Comparison of ENCODE assay signal across 8 cellular contexts in genomic region chr5:150489358-150490295, GRCh38. TPM values are rescaled to one million over a fixed set of nuclear protein-coding genes. Genes with fewer than 3 reads are reported as not detected.
DNase-seq lines count a peak whose midpoint lies in the region; ATAC-seq, FAIRE-seq and TF ChIP-seq lines count a peak whose summit lies in the region.

No MANE protein-coding gene starts in this region.

- no peak overlapping the region for H3K4me3 Mint-ChIP-seq in activated CD4-positive, alpha-beta T cell treated with anti-CD3 and anti-CD28 coated beads, Interleukin-2, amount 10 ng/mL, durations not matched to agents 7 days and 5 days

- peaks cover 8% of the 10 kb centered on the region for H3F3A ChIP-seq in MM.1S (ENCODE audit: insufficient read depth, low read length)

- H3K9me1 ChIP-seq in endothelial cell of umbilical vein (replicated peaks; ENCODE audit: control insufficient read depth, extremely low read depth, insufficient read depth, low read length): no peaks in the 10 kb centered on the region

- peaks cover 15% of the 10 kb centered on the region for H3K27me3 Mint-ChIP-seq in activated CD4-positive, alpha-beta T cell treated with anti-CD3 and anti-CD28 coated beads, Interleukin-2, amount 10 ng/mL, durations not matched to agents 7 days and 5 days

- H3K9me3 ChIP-seq in MM.1S (replicated peaks; ENCODE audit: insufficient read depth, low read length): no peaks in the 10 kb centered on the region
- no peaks in the 10 kb centered on the region for H3K9me3 ChIP-seq in endothelial cell of umbilical vein (replicated peaks; ENCODE audit: control insufficient read depth, insufficient read depth, low read length)

- H3K36me3 Mint-ChIP-seq in activated CD4-positive, alpha-beta T cell treated with anti-CD3 and anti-CD28 coated beads, Interleukin-2, amount 10 ng/mL, durations not matched to agents 7 days and 5 days (ENCODE audit: low read depth): no peaks in the 10 kb centered on the region

- H3K4me3 ChIP-seq in GM12865 (ENCODE audit: low read depth, low read length): no peak overlapping the region
- no peak overlapping the region for H3K4me3 ChIP-seq in MM.1S (ENCODE audit: low read length)
- H3K4me3 ChIP-seq in endothelial cell of umbilical vein (replicated peaks in 1 of 3; ENCODE audit: insufficient read depth in 1 of 3, low read depth in 1 of 3, low read length in 3 of 3): no peak overlapping the region

- dilution Hi-C loops in endothelial cell of umbilical vein (cut with MboI; ENCODE audit: extremely low pct_ligation_motif_present, low sequenced_read_pairs): no loop called here

- no peak overlapping the region for H3K9ac ChIP-seq in MM.1S (ENCODE audit: low read length)
- H3K9ac ChIP-seq in endothelial cell of umbilical vein (replicated peaks; ENCODE audit: extremely low read depth, insufficient read depth, low read length): no peak overlapping the region

- peak; percentile 87 for DNase-seq in GM12865 (ENCODE audit: low read depth)
- peak; percentile 18 for DNase-seq in MM.1S
- no peak for DNase-seq in endothelial cell of umbilical vein (ENCODE audit: low read depth, low spot score)
- peak; percentile 25 for DNase-seq in renal cortical epithelial cell (ENCODE audit: low read depth)
- no peak for DNase-seq in activated CD4-positive, alpha-beta T cell treated with anti-CD3 and anti-CD28 coated beads, Interleukin-2, amount 10 ng/mL, durations not matched to agents 7 days and 5 days
- no peak for DNase-seq in HEK293T (ENCODE audit: extremely low spot score)
- no peak for DNase-seq in NCI-H1105 treated with DMSO at 0.1 percent for 48 hours (lab: John Stamatoyannopoulos, UW)

- peak; percentile 82 for ATAC-seq in GM21825 (IDR thresholded peaks at IDR 0.05; ENCODE audit: unreplicated experiment)

- H3K27ac ChIP-seq in MM.1S (ENCODE audit: low read length) (peak overlapping the region; percentile 42; the same call in 1 of the 2 replicates), endothelial cell of umbilical vein (ENCODE audit: insufficient read depth, low read depth, low read length) (no peak overlapping the region)

- H3K27me3 ChIP-seq in MM.1S (replicated peaks; ENCODE audit: insufficient read depth, low read length): no peaks in the 10 kb centered on the region
- H3K27me3 ChIP-seq in endothelial cell of umbilical vein (ENCODE audit: control insufficient read depth in 2 of 2, insufficient read depth in 2 of 2, low read length in 2 of 2): no peaks in the 10 kb centered on the region

- H3K36me3 ChIP-seq in MM.1S (replicated peaks; ENCODE audit: insufficient read depth, low read length): no peaks in the 10 kb centered on the region
- H3K36me3 ChIP-seq in endothelial cell of umbilical vein (ENCODE audit: control insufficient read depth in 2 of 2, extremely low read depth in 1 of 2, insufficient read depth in 2 of 2, low read length in 2 of 2): peaks cover 0 to 3% of the 10 kb centered on the region in 2 experiments

- BruUV-seq in endothelial cell of umbilical vein (replicated peaks; lab: Mats Ljungman, UMichigan): no TSS peak

- no peak overlapping the region for H3K27ac Mint-ChIP-seq in activated CD4-positive, alpha-beta T cell treated with anti-CD3 and anti-CD28 coated beads, Interleukin-2, amount 10 ng/mL, durations not matched to agents 7 days and 5 days

- H2AFZ ChIP-seq in MM.1S (ENCODE audit: low read length) (no peak overlapping the region), endothelial cell of umbilical vein (ENCODE audit: low read depth, low read length) (no peak overlapping the region)

- TF ChIP-seq CTCF in GM12865 (IDR thresholded peaks at IDR 0.05; ENCODE audit: insufficient read depth, low read depth, low read length, missing control alignments) (no peak), MM.1S (IDR thresholded peaks at IDR 0.05; ENCODE audit: low read length) (no peak), endothelial cell of umbilical vein (IDR thresholded peaks at IDR 0.05; ENCODE audit: extremely low read depth in 1 of 2, insufficient read depth in 1 of 2, low read depth in 1 of 2, low read length in 2 of 2) (no peak)

- H3K9me3 Mint-ChIP-seq in activated CD4-positive, alpha-beta T cell treated with anti-CD3 and anti-CD28 coated beads, Interleukin-2, amount 10 ng/mL, durations not matched to agents 7 days and 5 days: no peaks in the 10 kb centered on the region

- no peaks in the 10 kb centered on the region for H4K20me1 ChIP-seq in MM.1S (ENCODE audit: insufficient read depth, low read length)
- H4K20me1 ChIP-seq in endothelial cell of umbilical vein (replicated peaks; ENCODE audit: control insufficient read depth, extremely low read depth, insufficient read depth, low read length): no peaks in the 10 kb centered on the region

- POLR2A ChIA-PET in endothelial cell of umbilical vein (lab: Charles Lee) (no interaction called here), HEK293T (lab: Yijun Ruan, JAX) (no interaction called here)
- POLR2A ChIA-PET in activated CD4-positive, alpha-beta T cell treated with anti-CD3 and anti-CD28 coated beads, Interleukin-2, amount 10 ng/mL, durations not matched to agents 7 days and 5 days (lab: Charles Lee): no interaction called here

- H3K4me2 ChIP-seq in MM.1S (ENCODE audit: low read depth, low read length) (peak overlapping the region; percentile 14; the same call in 1 of the 2 replicates), endothelial cell of umbilical vein (ENCODE audit: insufficient read depth, low read length) (no peak overlapping the region)

- intact Hi-C loops in endothelial cell of umbilical vein (cut with micrococcal nuclease): no loop called here

- H3K4me1 Mint-ChIP-seq in activated CD4-positive, alpha-beta T cell treated with anti-CD3 and anti-CD28 coated beads, Interleukin-2, amount 10 ng/mL, durations not matched to agents 7 days and 5 days: peaks cover 9% of the 10 kb centered on the region

- peaks cover 34% of the 10 kb centered on the region for H3K4me1 ChIP-seq in MM.1S (ENCODE audit: low read length)
- peaks cover 45% of the 10 kb centered on the region for H3K4me1 ChIP-seq in endothelial cell of umbilical vein (ENCODE audit: control insufficient read depth, extremely low read depth, insufficient read depth, low read length)

- peak; percentile 46 for FAIRE-seq in endothelial cell of umbilical vein (lab: Jason Lieb, UNC)

- CTCF ChIA-PET in endothelial cell of umbilical vein (lab: Charles Lee) (interaction anchor here (0.9 to 5.8 kb wide), 6 partner anchors 8 to 39 kb away, joined by 3 to 32 read pairs (median 6); no protein-coding TSS in a partner anchor), HEK293T (lab: Yijun Ruan, JAX) (no interaction called here)
- CTCF ChIA-PET in activated CD4-positive, alpha-beta T cell treated with anti-CD3 and anti-CD28 coated beads, Interleukin-2, amount 10 ng/mL, durations not matched to agents 7 days and 5 days (lab: Charles Lee): interaction anchor here (1.0 kb wide), 1 partner anchor 16 kb away, joined by 3 read pairs; no protein-coding TSS in a partner anchor

- H3K9me2 ChIP-seq in MM.1S (replicated peaks; ENCODE audit: insufficient read depth, low read length): no peaks in the 10 kb centered on the region

- H3K79me2 ChIP-seq in MM.1S (ENCODE audit: low read length) (peaks cover 56% of the 10 kb centered on the region), endothelial cell of umbilical vein (ENCODE audit: control insufficient read depth, insufficient read depth, low read length) (peaks cover 62% of the 10 kb centered on the region)

- no peak for TF ChIP-seq POLR2A in endothelial cell of umbilical vein (IDR thresholded peaks at IDR 0.05; ENCODE audit: low read depth, low read length)

TF ChIP-seq in endothelial cell of umbilical vein, 7 proteins besides CTCF, POLR2A, EP300 and RAD21 (continues in another document):
- TF ChIP-seq GATA2 (IDR thresholded peaks at IDR 0.05; ENCODE audit: insufficient read depth, insufficient read length, low read depth, low read length) (no peak), MYC (IDR thresholded peaks at IDR 0.05; ENCODE audit: low read depth, low read length) (no peak), JUN (IDR thresholded peaks at IDR 0.05; ENCODE audit: borderline replicate concordance, insufficient read depth, insufficient read length, low read depth) (no peak)

TF ChIP-seq in HEK293T, 16 proteins besides CTCF, POLR2A, EP300 and RAD21 (continues in another document):
- TF ChIP-seq CTBP1 (IDR thresholded peaks at IDR 0.05; ENCODE audit: borderline replicate concordance) (no peak), NFRKB (IDR thresholded peaks at IDR 0.05) (no peak), L3MBTL2 (conservative IDR thresholded peaks at IDR 0.05) (no peak), FOXM1 (IDR thresholded peaks at IDR 0.05; ENCODE audit: borderline replicate concordance) (no peak), ZNF384 (IDR thresholded peaks at IDR 0.05) (no peak), LEF1 (IDR thresholded peaks at IDR 0.05; ENCODE audit: borderline replicate concordance) (no peak), ARNT (IDR thresholded peaks at IDR 0.05) (no peak), SUZ12 (IDR thresholded peaks at IDR 0.05) (no peak), FOXK2 (IDR thresholded peaks at IDR 0.05) (no peak), FOXA1 (IDR thresholded peaks at IDR 0.05) (no peak)

RNA-seq across cellular contexts. Expression of gene NDST1, which starts 18.3 kb away (rescaled TPM):
- 86.5 and 102 TPM in 2 replicates for total RNA-seq in endothelial cell of umbilical vein
- polyA plus RNA-seq in endothelial cell of umbilical vein: 38.6 and 42.6 TPM in 2 replicates
- 32.7 and 36.4 TPM in 2 replicates for polyA plus RNA-seq in endothelial cell of umbilical vein (2011; cell fraction: cytosol; rRNA removed)
- polyA plus RNA-seq in endothelial cell of umbilical vein (2011; cell fraction: nucleus; rRNA removed): 52.9 and 53.3 TPM in 2 replicates
- polyA plus RNA-seq in endothelial cell of umbilical vein (2012): 38.6 and 45.7 TPM in 2 replicates
- 59.5 and 71.2 TPM in 2 replicates for polyA minus RNA-seq in endothelial cell of umbilical vein
- 6.8 TPM for polyA minus RNA-seq in endothelial cell of umbilical vein (2011; cell fraction: cytosol; rRNA and poly(A)+ RNA removed)
- 36.7 and 45.1 TPM in 2 replicates for polyA minus RNA-seq in endothelial cell of umbilical vein (2011; cell fraction: nucleus; rRNA and poly(A)+ RNA removed)
- total RNA-seq in renal cortical epithelial cell: 86.0 and 225 TPM in 2 replicates
- total RNA-seq in activated CD4-positive, alpha-beta T cell treated with anti-CD3 and anti-CD28 coated beads, Interleukin-2, amount 10 ng/mL, durations not matched to agents 7 days and 5 days: under 1 TPM; 0.50 to 0.71 TPM

RNA-seq across cellular contexts. Expression of gene RPS14, which starts 40.1 kb away (rescaled TPM):
- total RNA-seq in endothelial cell of umbilical vein: 1,852 and 2,034 TPM in 2 replicates
- polyA plus RNA-seq in endothelial cell of umbilical vein: 4,491 and 5,521 TPM in 2 replicates
- 6,503 and 7,036 TPM in 2 replicates for polyA plus RNA-seq in endothelial cell of umbilical vein (2011; cell fraction: cytosol; rRNA removed)
- 1,366 and 1,419 TPM in 2 replicates for polyA plus RNA-seq in endothelial cell of umbilical vein (2011; cell fraction: nucleus; rRNA removed)
- 2,965 and 3,232 TPM in 2 replicates for polyA plus RNA-seq in endothelial cell of umbilical vein (2012)
- polyA minus RNA-seq in endothelial cell of umbilical vein: 1,106 and 1,289 TPM in 2 replicates
- 648 TPM for polyA minus RNA-seq in endothelial cell of umbilical vein (2011; cell fraction: cytosol; rRNA and poly(A)+ RNA removed)
- 121 and 122 TPM in 2 replicates for polyA minus RNA-seq in endothelial cell of umbilical vein (2011; cell fraction: nucleus; rRNA and poly(A)+ RNA removed)
- 1,285 and 3,835 TPM in 2 replicates for total RNA-seq in renal cortical epithelial cell
- 1,000 to 10,000 TPM; 2,151 to 2,478 TPM for total RNA-seq in activated CD4-positive, alpha-beta T cell treated with anti-CD3 and anti-CD28 coated beads, Interleukin-2, amount 10 ng/mL, durations not matched to agents 7 days and 5 days

Comparison
In these comparisons a context has a peak if more than half of its experiments do, and no peak if none do; other contexts are left out.
1. DNase-seq: peak in GM12865 (single experiment), MM.1S (single experiment) and renal cortical epithelial cell (single experiment); none in endothelial cell of umbilical vein (single experiment), activated CD4-positive, alpha-beta T cell treated with anti-CD3 and anti-CD28 coated beads, Interleukin-2, amount 10 ng/mL, durations not matched to agents 7 days and 5 days (single experiment), HEK293T (single experiment) and NCI-H1105 treated with DMSO at 0.1 percent for 48 hours (single experiment).
2. RNA of gene NDST1, which starts 18.3 kb away (total RNA-seq): 86.0 to 225 TPM in renal cortical epithelial cell and 86.5 to 102 TPM in endothelial cell of umbilical vein; 0.50 to 0.71 TPM in activated CD4-positive, alpha-beta T cell treated with anti-CD3 and anti-CD28 coated beads, Interleukin-2, amount 10 ng/mL, durations not matched to agents 7 days and 5 days; every median in the first group is over 10 times any median in the second.